Comparison of ENCODE assay signal across 38 cellular contexts in genomic region chr5:66198837-66199236, GRCh38.
"Had no signal": no experiment of that assay in that cellular context is flagged by ENCODE, and none has a peak within 500 bp of the region (broad histone marks: within the 10 kb centered on the region; RNA-seq: fewer than 3 reads in every experiment).

No MANE protein-coding gene starts in this region.

- H3K27me3 Mint-ChIP-seq: activated naive CD8-positive, alpha-beta T cell treated with anti-CD3 and anti-CD28 coated beads, Interleukin-2, amount 10 ng/mL, durations not matched to agents 7 days and 5 days; effector memory CD8-positive, alpha-beta T cell; stimulated activated memory B cell treated with anti-CD40 and anti-IgM and Interleukin-4, amounts not matched to agents 10 μg/mL and 1 μg/mL and 100 μg/mL, for 72 hours; stimulated activated naive CD8-positive, alpha-beta T cell treated with anti-CD3 and anti-CD28 coated beads, Interleukin-15, amount 100 ng/mL, for 72 hours; type B pancreatic cell had no signal

- DNase-seq: activated CD4-positive, alpha-beta T cell treated with anti-CD3 and anti-CD28 coated beads for 48 hours; activated CD4-positive, alpha-beta T cell treated with anti-CD3 and anti-CD28 coated beads, Interleukin-2, amount 50 U/mL, for 48 hours; activated CD8-positive, alpha-beta memory T cell treated with anti-CD3 and anti-CD28 coated beads for 24 hours; activated effector memory CD4-positive, alpha-beta T cell treated with Interleukin-2 at 50 U/mL for 16 hours; activated naive CD4-positive, alpha-beta T cell treated with anti-CD3 and anti-CD28 coated beads for 36 hours; activated naive CD8-positive, alpha-beta T cell treated with anti-CD3 and anti-CD28 coated beads, Interleukin-2, amount 10 ng/mL, durations not matched to agents 7 days and 5 days; amniotic stem cell; brain microvascular endothelial cell; caudate nucleus; cortex of kidney; effector memory CD8-positive, alpha-beta T cell; foreskin fibroblast; heart left ventricle; left lung; mucosa of descending colon; nephron progenitor cell; nucleus accumbens; pancreas; retina; sigmoid colon; stimulated activated CD4-positive, alpha-beta T cell treated with anti-CD3 and anti-CD28 coated beads, Interleukin-1b, Interleukin-23, amount 100 ng/mL, for 48 hours; stimulated activated CD4-positive, alpha-beta T cell treated with anti-CD3 and anti-CD28 coated beads, Interleukin-4, amount 100 ng/mL, for 4 hours; stimulated activated CD8-positive, alpha-beta memory T cell treated with anti-CD3 and anti-CD28 coated beads, Interleukin-4, amount 100 ng/mL, for 48 hours; stimulated activated naive CD8-positive, alpha-beta T cell treated with anti-CD3 and anti-CD28 coated beads, Interleukin-15, amount 100 ng/mL, for 72 hours; substantia nigra; T-helper 9 cell had no signal

- FAIRE-seq: astrocyte, endothelial cell of umbilical vein, islet of Langerhans, pancreas, TTC549 had no signal

- H3K4me2 ChIP-seq: smooth muscle cell had no signal

- H3K27ac ChIP-seq: brain microvascular endothelial cell, heart left ventricle, left lung, pancreas, prostate gland, sigmoid colon, VCaP had no signal

- H3K4me3 Mint-ChIP-seq: activated naive CD4-positive, alpha-beta T cell treated with anti-CD3 and anti-CD28 coated beads for 36 hours; activated naive CD8-positive, alpha-beta T cell treated with anti-CD3 and anti-CD28 coated beads, Interleukin-2, amount 10 ng/mL, durations not matched to agents 7 days and 5 days; effector memory CD8-positive, alpha-beta T cell; nephron progenitor cell; stimulated activated memory B cell treated with anti-CD40 and anti-IgM and Interleukin-4, amounts not matched to agents 10 μg/mL and 1 μg/mL and 100 μg/mL, for 72 hours; stimulated activated naive CD8-positive, alpha-beta T cell treated with anti-CD3 and anti-CD28 coated beads, Interleukin-15, amount 100 ng/mL, for 72 hours; T-helper 1 cell treated with Interleukin-12 subunit alpha and Interleukin-12 subunit beta and Interleukin-4 antibody, amounts not matched to agents 30 μg/mL and 1 μg/mL, for 36 hours; type B pancreatic cell had no signal

- H3K36me3 ChIP-seq: brain microvascular endothelial cell, heart left ventricle, left lung, pancreas, prostate gland, sigmoid colon had no signal

- H3K27me3 ChIP-seq: brain microvascular endothelial cell, heart left ventricle, left lung, pancreas, sigmoid colon had no signal

- H3K9me3 Mint-ChIP-seq: activated naive CD4-positive, alpha-beta T cell treated with anti-CD3 and anti-CD28 coated beads for 36 hours; effector memory CD8-positive, alpha-beta T cell; T-helper 1 cell treated with Interleukin-12 subunit alpha and Interleukin-12 subunit beta and Interleukin-4 antibody, amounts not matched to agents 30 μg/mL and 1 μg/mL, for 36 hours; type B pancreatic cell had no signal

- H3K4me1 ChIP-seq: heart left ventricle, left lung, pancreas, prostate gland had no signal

- H3K4me3 ChIP-seq: heart left ventricle, left lung, lung, mucosa of descending colon, pancreas, prostate gland, sigmoid colon, smooth muscle cell had no signal

- H3K36me3 Mint-ChIP-seq: activated naive CD8-positive, alpha-beta T cell treated with anti-CD3 and anti-CD28 coated beads, Interleukin-2, amount 10 ng/mL, durations not matched to agents 7 days and 5 days; type B pancreatic cell had no signal

- ATAC-seq: activated CD4-positive, CD25-positive, alpha-beta regulatory T cell treated with anti-CD3 and anti-CD28 coated beads, Interleukin-2, amount 50 U/mL, for 24 hours; effector memory CD8-positive, alpha-beta T cell; left lung; mucosa of descending colon; pancreas; stimulated activated memory B cell treated with anti-CD40 and anti-IgM and Interleukin-4, amounts not matched to agents 10 μg/mL and 1 μg/mL and 100 μg/mL, for 72 hours; stimulated activated naive CD8-positive, alpha-beta T cell treated with anti-CD3 and anti-CD28 coated beads, Interleukin-15, amount 100 ng/mL, for 72 hours had no signal

- H3K4me1 Mint-ChIP-seq: activated naive CD8-positive, alpha-beta T cell treated with anti-CD3 and anti-CD28 coated beads, Interleukin-2, amount 10 ng/mL, durations not matched to agents 7 days and 5 days; nephron progenitor cell; stimulated activated memory B cell treated with anti-CD40 and anti-IgM and Interleukin-4, amounts not matched to agents 10 μg/mL and 1 μg/mL and 100 μg/mL, for 72 hours; stimulated activated naive CD8-positive, alpha-beta T cell treated with anti-CD3 and anti-CD28 coated beads, Interleukin-15, amount 100 ng/mL, for 72 hours had no signal

- H3K9me3 ChIP-seq: heart left ventricle, left lung, mucosa of descending colon, pancreas, prostate gland, sigmoid colon had no signal

- H3K27ac Mint-ChIP-seq: activated naive CD4-positive, alpha-beta T cell treated with anti-CD3 and anti-CD28 coated beads for 36 hours; activated naive CD8-positive, alpha-beta T cell treated with anti-CD3 and anti-CD28 coated beads, Interleukin-2, amount 10 ng/mL, durations not matched to agents 7 days and 5 days; effector memory CD8-positive, alpha-beta T cell; nephron progenitor cell; stimulated activated memory B cell treated with anti-CD40 and anti-IgM and Interleukin-4, amounts not matched to agents 10 μg/mL and 1 μg/mL and 100 μg/mL, for 72 hours; stimulated activated naive CD8-positive, alpha-beta T cell treated with anti-CD3 and anti-CD28 coated beads, Interleukin-15, amount 100 ng/mL, for 72 hours; T-helper 1 cell treated with Interleukin-12 subunit alpha and Interleukin-12 subunit beta and Interleukin-4 antibody, amounts not matched to agents 30 μg/mL and 1 μg/mL, for 36 hours; type B pancreatic cell had no signal
